28 cellular contexts compared by ENCODE assay signal in genomic region chr4:40595981-40596380, GRCh38. TPM values are rescaled to one million over a fixed set of nuclear protein-coding genes. Genes with fewer than 3 reads are reported as not detected.
"Had no signal": no experiment of that assay in that cellular context is flagged by ENCODE, and none has a peak within 500 bp of the region (broad histone marks: within the 10 kb centered on the region; RNA-seq: fewer than 3 reads in every experiment).

No MANE protein-coding gene starts in this region.

- H3K9me3 Mint-ChIP-seq: nephron; stimulated activated naive CD8-positive, alpha-beta T cell treated with anti-CD3 and anti-CD28 coated beads, Interleukin-15, Interleukin-2, amounts not matched to agents 100 ng/mL and 50 ng/mL, for 24 hours had no signal

- H3K27me3 ChIP-seq: esophagus squamous epithelium, left lung, neutrophil, right lobe of liver, thyroid gland, upper lobe of left lung had no signal

- H3K4me1 Mint-ChIP-seq: nephron had no signal

- H3K4me3 ChIP-seq: esophagus squamous epithelium, heart right ventricle, left lung, lower lobe of right lung, mucosa of descending colon, right lobe of liver, skin epidermis, thyroid gland, upper lobe of left lung had no signal

- H3K27ac ChIP-seq: epithelial cell of prostate, esophagus squamous epithelium, heart right ventricle, left lung, lower lobe of right lung, neutrophil, skin epidermis, thyroid gland, upper lobe of left lung had no signal

- ATAC-seq: heart right ventricle, left lung, lower lobe of right lung, mucosa of descending colon, right lobe of liver had no signal

- DNase-seq: activated CD4-positive, alpha-beta T cell treated with anti-CD3 and anti-CD28 coated beads for 48 hours; activated CD4-positive, alpha-beta T cell treated with anti-CD3 and anti-CD28 coated beads, Interleukin-2, amount 50 U/mL, for 48 hours; activated CD8-positive, alpha-beta memory T cell treated with anti-CD3 and anti-CD28 coated beads for 24 hours; activated gamma-delta T cell; activated naive CD4-positive, alpha-beta T cell treated with anti-CD3 and anti-CD28 coated beads, Interleukin-2, amount 50 U/mL, for 16 hours; activated T-cell treated with anti-CD3 and anti-CD28 coated beads, Interleukin-2, amount 50 U/mL, for 1 hour; amygdala; central memory CD4-positive, alpha-beta T cell; esophagus squamous epithelium; foreskin melanocyte; heart right ventricle; kidney glomerular epithelial cell; left lung; lower lobe of right lung; mesenchymal stem cell; mucosa of descending colon; right lobe of liver; stimulated activated CD4-positive, alpha-beta T cell treated with anti-CD3 and anti-CD28 coated beads, Interleukin-12 subunit alpha, Interleukin-12 subunit beta, amount 100 ng/mL, for 4 hours; stimulated activated CD4-positive, alpha-beta T cell treated with anti-CD3 and anti-CD28 coated beads, Interleukin-4, amount 100 ng/mL, for 1 hour; T-helper 2 cell; thyroid gland; upper lobe of left lung had no signal

- H3K4me3 Mint-ChIP-seq: nephron; stimulated activated naive CD8-positive, alpha-beta T cell treated with anti-CD3 and anti-CD28 coated beads, Interleukin-15, Interleukin-2, amounts not matched to agents 100 ng/mL and 50 ng/mL, for 24 hours had no signal

- H3K9me3 ChIP-seq: esophagus squamous epithelium, heart right ventricle, left lung, lower lobe of right lung, mucosa of descending colon, neutrophil, right lobe of liver, thyroid gland, upper lobe of left lung had no signal

- H3K4me1 ChIP-seq: heart right ventricle, lower lobe of right lung had no signal

- H3K27ac Mint-ChIP-seq: nephron; stimulated activated naive CD8-positive, alpha-beta T cell treated with anti-CD3 and anti-CD28 coated beads, Interleukin-15, Interleukin-2, amounts not matched to agents 100 ng/mL and 50 ng/mL, for 24 hours had no signal

- H3K27me3 Mint-ChIP-seq: stimulated activated naive CD8-positive, alpha-beta T cell treated with anti-CD3 and anti-CD28 coated beads, Interleukin-15, Interleukin-2, amounts not matched to agents 100 ng/mL and 50 ng/mL, for 24 hours had no signal

RNA-seq across cellular contexts. Expression of gene RBM47, which starts 33.7 kb away (rescaled TPM):
- total RNA-seq: myocyte had no signal
